In the genomic region with DNA sequence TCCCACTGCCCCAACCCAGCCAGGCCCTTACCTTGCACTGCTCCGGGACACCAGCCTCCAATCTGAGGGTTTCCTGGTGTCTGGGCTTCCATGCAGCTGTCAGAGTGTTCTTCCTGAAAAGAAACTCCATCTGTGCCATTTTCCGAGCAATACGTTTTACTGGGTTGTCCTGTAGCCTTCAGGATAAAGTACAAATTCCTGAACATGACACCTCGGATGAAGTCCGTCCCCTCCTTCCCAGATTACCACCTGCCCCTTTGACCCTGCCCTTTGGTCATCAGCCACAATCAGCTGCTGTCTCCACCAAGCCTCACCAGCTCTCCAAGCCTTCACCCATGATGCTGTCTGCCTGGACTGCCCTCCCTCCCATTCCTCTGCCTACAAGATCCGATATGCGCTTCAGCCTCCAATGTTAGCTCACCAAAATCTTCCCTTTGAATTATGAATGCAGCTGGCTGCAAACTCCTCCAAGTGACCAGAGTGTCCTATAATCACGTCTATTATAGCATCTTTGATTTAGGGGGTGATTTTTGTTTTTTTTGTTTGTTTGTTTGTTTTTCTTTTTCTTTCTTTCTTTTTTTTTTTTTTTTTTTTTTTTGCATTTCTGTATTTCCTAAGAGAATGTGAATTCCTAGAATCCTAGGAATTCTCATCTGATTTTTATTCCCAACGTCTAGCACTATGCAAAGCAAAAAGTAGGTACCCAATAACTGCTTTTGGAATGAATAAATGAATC, we compare ENCODE assay signal across 1 cellular context.
TF ChIP-seq lines count a peak whose summit lies in the region.

No MANE protein-coding gene starts in this region.

TF ChIP-seq in HepG2, 621 proteins besides CTCF, POLR2A, EP300 and RAD21 (continued from another document and continues in another):
- TF ChIP-seq, protein P1, sequence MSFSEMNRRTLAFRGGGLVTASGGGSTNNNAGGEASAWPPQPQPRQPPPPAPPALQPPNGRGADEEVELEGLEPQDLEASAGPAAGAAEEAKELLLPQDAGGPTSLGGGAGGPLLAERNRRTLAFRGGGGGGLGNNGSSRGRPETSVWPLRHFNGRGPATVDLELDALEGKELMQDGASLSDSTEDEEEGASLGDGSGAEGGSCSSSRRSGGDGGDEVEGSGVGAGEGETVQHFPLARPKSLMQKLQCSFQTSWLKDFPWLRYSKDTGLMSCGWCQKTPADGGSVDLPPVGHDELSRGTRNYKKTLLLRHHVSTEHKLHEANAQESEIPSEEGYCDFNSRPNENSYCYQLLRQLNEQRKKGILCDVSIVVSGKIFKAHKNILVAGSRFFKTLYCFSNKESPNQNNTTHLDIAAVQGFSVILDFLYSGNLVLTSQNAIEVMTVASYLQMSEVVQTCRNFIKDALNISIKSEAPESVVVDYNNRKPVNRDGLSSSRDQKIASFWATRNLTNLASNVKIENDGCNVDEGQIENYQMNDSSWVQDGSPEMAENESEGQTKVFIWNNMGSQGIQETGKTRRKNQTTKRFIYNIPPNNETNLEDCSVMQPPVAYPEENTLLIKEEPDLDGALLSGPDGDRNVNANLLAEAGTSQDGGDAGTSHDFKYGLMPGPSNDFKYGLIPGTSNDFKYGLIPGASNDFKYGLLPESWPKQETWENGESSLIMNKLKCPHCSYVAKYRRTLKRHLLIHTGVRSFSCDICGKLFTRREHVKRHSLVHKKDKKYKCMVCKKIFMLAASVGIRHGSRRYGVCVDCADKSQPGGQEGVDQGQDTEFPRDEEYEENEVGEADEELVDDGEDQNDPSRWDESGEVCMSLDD (CRISPR knock-in tag; IDR thresholded peaks at IDR 0.05; ENCODE audit: borderline replicate concordance): no peak
- TF ChIP-seq TMF1 (CRISPR knock-in tag; IDR thresholded peaks at IDR 0.05; ENCODE audit: low read depth): peak; percentile 84; the same call in 1 of the 2 replicates
- TF ChIP-seq, protein P2, sequence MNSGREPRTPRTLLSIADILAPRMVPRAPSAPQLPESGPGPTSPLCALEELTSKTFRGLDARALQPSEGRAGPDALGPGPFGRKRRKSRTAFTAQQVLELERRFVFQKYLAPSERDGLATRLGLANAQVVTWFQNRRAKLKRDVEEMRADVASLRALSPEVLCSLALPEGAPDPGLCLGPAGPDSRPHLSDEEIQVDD (CRISPR knock-in tag; IDR thresholded peaks at IDR 0.05; ENCODE audit: borderline replicate concordance): no peak
- peak; percentile 42; the same call in 1 of the 2 replicates for TF ChIP-seq ZSCAN25 (CRISPR knock-in tag; IDR thresholded peaks at IDR 0.05)
- no peak for TF ChIP-seq PAWR (CRISPR knock-in tag; IDR thresholded peaks at IDR 0.05; ENCODE audit: borderline replicate concordance)
- TF ChIP-seq DMAP1 (CRISPR knock-in tag; IDR thresholded peaks at IDR 0.05): no peak; the same call in none of the 2 replicates
- TF ChIP-seq HNRNPLL (IDR thresholded peaks at IDR 0.05; ENCODE audit: low read depth, low read length, poor library complexity, severe bottlenecking): no peak
- TF ChIP-seq NBN (conservative IDR thresholded peaks at IDR 0.05): no peak
- TF ChIP-seq THAP11 (CRISPR knock-in tag; IDR thresholded peaks at IDR 0.05): no peak; the same call in 1 of the 2 replicates
- TF ChIP-seq, protein P3, sequence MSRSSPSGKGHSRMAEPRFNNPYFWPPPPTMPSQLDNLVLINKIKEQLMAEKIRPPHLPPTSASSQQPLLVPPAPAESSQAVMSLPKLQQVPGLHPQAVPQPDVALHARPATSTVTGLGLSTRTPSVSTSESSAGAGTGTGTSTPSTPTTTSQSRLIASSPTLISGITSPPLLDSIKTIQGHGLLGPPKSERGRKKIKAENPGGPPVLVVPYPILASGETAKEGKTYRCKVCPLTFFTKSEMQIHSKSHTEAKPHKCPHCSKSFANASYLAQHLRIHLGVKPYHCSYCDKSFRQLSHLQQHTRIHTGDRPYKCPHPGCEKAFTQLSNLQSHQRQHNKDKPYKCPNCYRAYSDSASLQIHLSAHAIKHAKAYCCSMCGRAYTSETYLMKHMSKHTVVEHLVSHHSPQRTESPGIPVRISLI (CRISPR knock-in tag; IDR thresholded peaks at IDR 0.05; ENCODE audit: borderline replicate concordance): peak; percentile 44; the same call in 1 of the 2 replicates
- no peak for TF ChIP-seq ZNF589 (CRISPR knock-in tag; conservative IDR thresholded peaks at IDR 0.05)
- TF ChIP-seq ZFAT (CRISPR knock-in tag; conservative IDR thresholded peaks at IDR 0.05): no peak
- peak; percentile 96 for TF ChIP-seq ZMYM4 (CRISPR knock-in tag; IDR thresholded peaks at IDR 0.05)
- TF ChIP-seq NR2C2 (CRISPR knock-in tag; IDR thresholded peaks at IDR 0.05; ENCODE audit: borderline replicate concordance): peak; percentile 92
- TF ChIP-seq, protein P4, sequence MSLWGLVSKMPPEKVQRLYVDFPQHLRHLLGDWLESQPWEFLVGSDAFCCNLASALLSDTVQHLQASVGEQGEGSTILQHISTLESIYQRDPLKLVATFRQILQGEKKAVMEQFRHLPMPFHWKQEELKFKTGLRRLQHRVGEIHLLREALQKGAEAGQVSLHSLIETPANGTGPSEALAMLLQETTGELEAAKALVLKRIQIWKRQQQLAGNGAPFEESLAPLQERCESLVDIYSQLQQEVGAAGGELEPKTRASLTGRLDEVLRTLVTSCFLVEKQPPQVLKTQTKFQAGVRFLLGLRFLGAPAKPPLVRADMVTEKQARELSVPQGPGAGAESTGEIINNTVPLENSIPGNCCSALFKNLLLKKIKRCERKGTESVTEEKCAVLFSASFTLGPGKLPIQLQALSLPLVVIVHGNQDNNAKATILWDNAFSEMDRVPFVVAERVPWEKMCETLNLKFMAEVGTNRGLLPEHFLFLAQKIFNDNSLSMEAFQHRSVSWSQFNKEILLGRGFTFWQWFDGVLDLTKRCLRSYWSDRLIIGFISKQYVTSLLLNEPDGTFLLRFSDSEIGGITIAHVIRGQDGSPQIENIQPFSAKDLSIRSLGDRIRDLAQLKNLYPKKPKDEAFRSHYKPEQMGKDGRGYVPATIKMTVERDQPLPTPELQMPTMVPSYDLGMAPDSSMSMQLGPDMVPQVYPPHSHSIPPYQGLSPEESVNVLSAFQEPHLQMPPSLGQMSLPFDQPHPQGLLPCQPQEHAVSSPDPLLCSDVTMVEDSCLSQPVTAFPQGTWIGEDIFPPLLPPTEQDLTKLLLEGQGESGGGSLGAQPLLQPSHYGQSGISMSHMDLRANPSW (CRISPR knock-in tag; IDR thresholded peaks at IDR 0.05; ENCODE audit: borderline replicate concordance): no peak
- peak; percentile 98 for TF ChIP-seq MEIS1 (CRISPR knock-in tag; IDR thresholded peaks at IDR 0.05; ENCODE audit: borderline replicate concordance)
- TF ChIP-seq ZNF20 (CRISPR knock-in tag; IDR thresholded peaks at IDR 0.05): no peak
- no peak for TF ChIP-seq MED8 (CRISPR knock-in tag; IDR thresholded peaks at IDR 0.05; ENCODE audit: insufficient replicate concordance)
- no peak for TF ChIP-seq ZNF776 (CRISPR knock-in tag; IDR thresholded peaks at IDR 0.05)
- TF ChIP-seq ZNF34 (CRISPR knock-in tag; IDR thresholded peaks at IDR 0.05; ENCODE audit: borderline replicate concordance): no peak
- TF ChIP-seq KLF16 (CRISPR knock-in tag; IDR thresholded peaks at IDR 0.05): peak in 1 of 2 experiments; percentile 53; a peak in 1 of 4 replicates
- TF ChIP-seq ARHGAP35 (CRISPR knock-in tag; IDR thresholded peaks at IDR 0.05; ENCODE audit: borderline replicate concordance): no peak; the same call in 1 of the 2 replicates
- TF ChIP-seq ZNF674 (CRISPR knock-in tag; IDR thresholded peaks at IDR 0.05; ENCODE audit: low read depth): no peak
- no peak for TF ChIP-seq SP2 (CRISPR knock-in tag; IDR thresholded peaks at IDR 0.05)
- TF ChIP-seq SIN3A (IDR thresholded peaks at IDR 0.05; ENCODE audit: borderline replicate concordance, low read depth, low read length): peak; percentile 72; the same call in 1 of the 2 replicates
- TF ChIP-seq, protein P5, sequence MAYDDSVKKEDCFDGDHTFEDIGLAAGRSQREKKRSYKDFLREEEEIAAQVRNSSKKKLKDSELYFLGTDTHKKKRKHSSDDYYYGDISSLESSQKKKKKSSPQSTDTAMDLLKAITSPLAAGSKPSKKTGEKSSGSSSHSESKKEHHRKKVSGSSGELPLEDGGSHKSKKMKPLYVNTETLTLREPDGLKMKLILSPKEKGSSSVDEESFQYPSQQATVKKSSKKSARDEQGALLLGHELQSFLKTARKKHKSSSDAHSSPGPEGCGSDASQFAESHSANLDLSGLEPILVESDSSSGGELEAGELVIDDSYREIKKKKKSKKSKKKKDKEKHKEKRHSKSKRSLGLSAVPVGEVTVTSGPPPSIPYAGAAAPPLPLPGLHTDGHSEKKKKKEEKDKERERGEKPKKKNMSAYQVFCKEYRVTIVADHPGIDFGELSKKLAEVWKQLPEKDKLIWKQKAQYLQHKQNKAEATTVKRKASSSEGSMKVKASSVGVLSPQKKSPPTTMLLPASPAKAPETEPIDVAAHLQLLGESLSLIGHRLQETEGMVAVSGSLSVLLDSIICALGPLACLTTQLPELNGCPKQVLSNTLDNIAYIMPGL (CRISPR knock-in tag; IDR thresholded peaks at IDR 0.05; ENCODE audit: borderline replicate concordance in 1 of 2, low read depth in 1 of 2): peak; percentile 54 to 58; a peak in 3 of 4 replicates
- TF ChIP-seq ZFP82 (CRISPR knock-in tag; IDR thresholded peaks at IDR 0.05; ENCODE audit: borderline replicate concordance): no peak
- TF ChIP-seq, protein P6, sequence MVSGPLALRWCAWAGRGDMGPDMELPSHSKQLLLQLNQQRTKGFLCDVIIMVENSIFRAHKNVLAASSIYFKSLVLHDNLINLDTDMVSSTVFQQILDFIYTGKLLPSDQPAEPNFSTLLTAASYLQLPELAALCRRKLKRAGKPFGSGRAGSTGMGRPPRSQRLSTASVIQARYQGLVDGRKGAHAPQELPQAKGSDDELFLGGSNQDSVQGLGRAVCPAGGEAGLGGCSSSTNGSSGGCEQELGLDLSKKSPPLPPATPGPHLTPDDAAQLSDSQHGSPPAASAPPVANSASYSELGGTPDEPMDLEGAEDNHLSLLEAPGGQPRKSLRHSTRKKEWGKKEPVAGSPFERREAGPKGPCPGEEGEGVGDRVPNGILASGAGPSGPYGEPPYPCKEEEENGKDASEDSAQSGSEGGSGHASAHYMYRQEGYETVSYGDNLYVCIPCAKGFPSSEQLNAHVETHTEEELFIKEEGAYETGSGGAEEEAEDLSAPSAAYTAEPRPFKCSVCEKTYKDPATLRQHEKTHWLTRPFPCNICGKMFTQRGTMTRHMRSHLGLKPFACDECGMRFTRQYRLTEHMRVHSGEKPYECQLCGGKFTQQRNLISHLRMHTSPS (CRISPR knock-in tag; IDR thresholded peaks at IDR 0.05; ENCODE audit: low read depth): peak; percentile 92
- peak; percentile 97 for TF ChIP-seq MED1 (CRISPR knock-in tag; IDR thresholded peaks at IDR 0.05)
- TF ChIP-seq NCOA1 (CRISPR knock-in tag; IDR thresholded peaks at IDR 0.05): no peak
- no peak for TF ChIP-seq HOXA7 (CRISPR knock-in tag; IDR thresholded peaks at IDR 0.05)
- TF ChIP-seq, protein P7, sequence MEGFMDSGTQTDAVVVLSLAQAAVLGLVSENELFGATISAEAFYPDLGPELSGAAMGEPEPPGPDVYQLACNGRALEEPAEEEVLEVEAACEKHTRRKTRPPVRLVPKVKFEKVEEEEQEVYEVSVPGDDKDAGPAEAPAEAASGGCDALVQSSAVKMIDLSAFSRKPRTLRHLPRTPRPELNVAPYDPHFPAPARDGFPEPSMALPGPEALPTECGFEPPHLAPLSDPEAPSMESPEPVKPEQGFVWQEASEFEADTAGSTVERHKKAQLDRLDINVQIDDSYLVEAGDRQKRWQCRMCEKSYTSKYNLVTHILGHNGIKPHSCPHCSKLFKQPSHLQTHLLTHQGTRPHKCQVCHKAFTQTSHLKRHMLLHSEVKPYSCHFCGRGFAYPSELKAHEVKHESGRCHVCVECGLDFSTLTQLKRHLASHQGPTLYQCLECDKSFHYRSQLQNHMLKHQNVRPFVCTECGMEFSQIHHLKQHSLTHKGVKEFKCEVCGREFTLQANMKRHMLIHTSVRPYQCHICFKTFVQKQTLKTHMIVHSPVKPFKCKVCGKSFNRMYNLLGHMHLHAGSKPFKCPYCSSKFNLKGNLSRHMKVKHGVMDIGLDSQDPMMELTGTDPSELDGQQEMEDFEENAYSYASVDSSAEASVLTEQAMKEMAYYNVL (CRISPR knock-in tag; IDR thresholded peaks at IDR 0.05; ENCODE audit: borderline replicate concordance): peak; percentile 80; the same call in 1 of the 2 replicates
- no peak for TF ChIP-seq ZNF326 (CRISPR knock-in tag; IDR thresholded peaks at IDR 0.05; ENCODE audit: borderline replicate concordance)
- TF ChIP-seq ZNF224 (CRISPR knock-in tag; IDR thresholded peaks at IDR 0.05): no peak
- no peak for TF ChIP-seq HDAC6 (IDR thresholded peaks at IDR 0.05; ENCODE audit: low read depth, low read length)
- TF ChIP-seq CHD2 (IDR thresholded peaks at IDR 0.05; ENCODE audit: low read depth, low read length): 0 out of 2 replicates have a peak, but pooled peaks have one; percentile 4
- no peak for TF ChIP-seq TCF7L2 (IDR thresholded peaks at IDR 0.05; ENCODE audit: low read depth, low read length)
- peak; percentile 85 for TF ChIP-seq FOXA3 (CRISPR knock-in tag; IDR thresholded peaks at IDR 0.05)
- peak; percentile 40; the same call in 1 of the 2 replicates for TF ChIP-seq KDM5B (CRISPR knock-in tag; IDR thresholded peaks at IDR 0.05; ENCODE audit: borderline replicate concordance)
- TF ChIP-seq KAT8 (CRISPR knock-in tag; IDR thresholded peaks at IDR 0.05): peak; percentile 79
- peak; percentile 83; the same call in 1 of the 2 replicates for TF ChIP-seq ZNF430 (CRISPR knock-in tag; IDR thresholded peaks at IDR 0.05)
- no peak for TF ChIP-seq ZFP62 (CRISPR knock-in tag; IDR thresholded peaks at IDR 0.05)
- peak; percentile 92; the same call in 1 of the 2 replicates for TF ChIP-seq ZNF292 (CRISPR knock-in tag; IDR thresholded peaks at IDR 0.05; ENCODE audit: borderline replicate concordance, low read depth)
- TF ChIP-seq, protein P8, sequence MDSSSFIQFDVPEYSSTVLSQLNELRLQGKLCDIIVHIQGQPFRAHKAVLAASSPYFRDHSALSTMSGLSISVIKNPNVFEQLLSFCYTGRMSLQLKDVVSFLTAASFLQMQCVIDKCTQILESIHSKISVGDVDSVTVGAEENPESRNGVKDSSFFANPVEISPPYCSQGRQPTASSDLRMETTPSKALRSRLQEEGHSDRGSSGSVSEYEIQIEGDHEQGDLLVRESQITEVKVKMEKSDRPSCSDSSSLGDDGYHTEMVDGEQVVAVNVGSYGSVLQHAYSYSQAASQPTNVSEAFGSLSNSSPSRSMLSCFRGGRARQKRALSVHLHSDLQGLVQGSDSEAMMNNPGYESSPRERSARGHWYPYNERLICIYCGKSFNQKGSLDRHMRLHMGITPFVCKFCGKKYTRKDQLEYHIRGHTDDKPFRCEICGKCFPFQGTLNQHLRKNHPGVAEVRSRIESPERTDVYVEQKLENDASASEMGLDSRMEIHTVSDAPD (CRISPR knock-in tag; IDR thresholded peaks at IDR 0.05): peak; percentile 99
- no peak for TF ChIP-seq HCFC1 (IDR thresholded peaks at IDR 0.05; ENCODE audit: low read depth, low read length)
- TF ChIP-seq CCDC6 (CRISPR knock-in tag; IDR thresholded peaks at IDR 0.05): no peak
- TF ChIP-seq, protein P9, sequence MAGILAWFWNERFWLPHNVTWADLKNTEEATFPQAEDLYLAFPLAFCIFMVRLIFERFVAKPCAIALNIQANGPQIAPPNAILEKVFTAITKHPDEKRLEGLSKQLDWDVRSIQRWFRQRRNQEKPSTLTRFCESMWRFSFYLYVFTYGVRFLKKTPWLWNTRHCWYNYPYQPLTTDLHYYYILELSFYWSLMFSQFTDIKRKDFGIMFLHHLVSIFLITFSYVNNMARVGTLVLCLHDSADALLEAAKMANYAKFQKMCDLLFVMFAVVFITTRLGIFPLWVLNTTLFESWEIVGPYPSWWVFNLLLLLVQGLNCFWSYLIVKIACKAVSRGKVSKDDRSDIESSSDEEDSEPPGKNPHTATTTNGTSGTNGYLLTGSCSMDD (CRISPR knock-in tag; IDR thresholded peaks at IDR 0.05): no peak
- peak; percentile 98 to 99 for TF ChIP-seq NR2F1 (CRISPR knock-in tag; IDR thresholded peaks at IDR 0.05)
- peak; percentile 69 for TF ChIP-seq KDM3A (CRISPR knock-in tag; IDR thresholded peaks at IDR 0.05; ENCODE audit: low read depth)
- no peak for TF ChIP-seq SATB2 (CRISPR knock-in tag; IDR thresholded peaks at IDR 0.05)
- no peak for TF ChIP-seq WIZ (CRISPR knock-in tag; IDR thresholded peaks at IDR 0.05)
